ENCODE assay signal across 8 cellular contexts in genomic region chr15:31391687-31392671, GRCh38.
A peak's percentile ranks its signal among the peaks of the same experiment; 100 is the strongest.
DNase-seq lines count a peak whose midpoint lies in the region; ATAC-seq and TF ChIP-seq lines count a peak whose summit lies in the region.

No MANE protein-coding gene starts in this region.

- peak; percentile 26 for TF ChIP-seq POLR2A in GM18951 (IDR thresholded peaks at IDR 0.05; ENCODE audit: extremely low read depth, insufficient read depth, insufficient read length)

- peaks cover 52% of the 10 kb centered on the region for H3K27me3 Mint-ChIP-seq in neural crest cell (ENCODE audit: low read depth)

- peak overlapping the region; percentile 66 for H3K27ac ChIP-seq in stomach smooth muscle (ENCODE audit: low read length)

- peak overlapping the region; percentile 80 for H3K9ac ChIP-seq in stomach smooth muscle (ENCODE audit: low read length in 2 of 2)

- H3K36me3 Mint-ChIP-seq in neural crest cell (ENCODE audit: low read depth): no peaks in the 10 kb centered on the region

- H3K4me1 Mint-ChIP-seq in neural crest cell: peaks cover 11% of the 10 kb centered on the region

- TF ChIP-seq CTCF in foreskin fibroblast (IDR thresholded peaks at IDR 0.05; ENCODE audit: low read depth, low read length): no peak
- no peak for TF ChIP-seq CTCF in neural crest cell (conservative IDR thresholded peaks at IDR 0.05)

- no peaks in the 10 kb centered on the region for H3K9me3 ChIP-seq in stomach smooth muscle (ENCODE audit: control insufficient read depth in 2 of 2, low read length in 2 of 2)

- H3K9me3 Mint-ChIP-seq in neural crest cell: peaks cover 4% of the 10 kb centered on the region

- H3K4me3 Mint-ChIP-seq in neural crest cell: peak overlapping the region; percentile 82

- peaks cover 15% of the 10 kb centered on the region for H3K4me1 ChIP-seq in stomach smooth muscle (ENCODE audit: control insufficient read depth, insufficient read depth, low read length)

- peak overlapping the region; percentile 52 to 83 for H3K4me3 ChIP-seq in foreskin fibroblast (ENCODE audit: low read depth in 1 of 2, low read length in 2 of 2)
- H3K4me3 ChIP-seq in stomach smooth muscle (ENCODE audit: low read length in 2 of 2): peak overlapping the region; percentile 78 to 94

- H3K27ac Mint-ChIP-seq in neural crest cell (ENCODE audit: unreplicated experiment): peak overlapping the region; percentile 19

- no peaks in the 10 kb centered on the region for H3K36me3 ChIP-seq in stomach smooth muscle (ENCODE audit: control insufficient read depth in 2 of 2, insufficient read depth in 2 of 2, low read length in 2 of 2)

- DNase-seq in AG08396 (ENCODE audit: low spot score) (peak; percentile 87), RKO (ENCODE audit: low spot score) (peak; percentile 51), foreskin fibroblast (peak; percentile 63 to 83), neural crest cell (ENCODE audit: low read depth, low spot score) (peak; percentile 63)
- DNase-seq in activated T-helper 9 cell treated with anti-CD3 and anti-CD28 coated beads, Interleukin-2, amount 50 U/mL, for 16 hours (ENCODE audit: low read depth): peak; percentile 73

- in situ Hi-C loops in GM18951 (cut with MboI; ENCODE audit: low sequenced_read_pairs, unreplicated experiment): no loop called here

- ATAC-seq in HG03139 (IDR thresholded peaks at IDR 0.05; ENCODE audit: unreplicated experiment): peak; percentile 83

- no peaks in the 10 kb centered on the region for H3K27me3 ChIP-seq in stomach smooth muscle (ENCODE audit: control insufficient read depth in 1 of 2, insufficient read depth in 2 of 2, low read length in 2 of 2)

Comparison
In these comparisons a context has a peak if more than half of its experiments do, and no peak if none do; other contexts are left out.
1. Peak in every context shown above with its lines: DNase-seq, ATAC-seq, H3K4me3 ChIP-seq and H3K27ac ChIP-seq.